15 cellular contexts compared by ENCODE assay signal in the genomic region with DNA sequence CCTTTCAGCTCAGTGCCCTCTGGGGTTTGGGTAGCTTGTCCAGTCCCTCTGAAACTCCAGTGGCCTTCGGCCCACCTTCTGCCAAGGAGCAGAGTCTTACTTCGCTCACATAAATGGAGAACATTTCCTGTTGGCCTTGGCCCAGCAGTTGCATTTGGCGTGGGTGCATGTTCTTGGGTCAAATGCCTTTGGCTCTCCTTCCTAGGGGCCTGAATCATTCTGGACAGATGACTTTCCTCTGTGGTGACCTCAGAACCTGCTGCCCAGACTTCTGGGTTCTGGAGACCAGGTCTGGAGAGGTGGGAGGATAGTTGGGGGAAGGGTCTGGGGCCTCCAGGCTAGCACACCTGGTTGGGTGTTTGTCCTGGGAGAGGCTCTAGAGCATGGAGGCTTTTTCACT. TPM values are rescaled to one million over a fixed set of nuclear protein-coding genes. Genes with fewer than 3 reads are reported as not detected.
A peak's percentile ranks its signal among the peaks of the same experiment; 100 is the strongest.
DNase-seq lines count a peak whose midpoint lies in the region; ATAC-seq, FAIRE-seq and TF ChIP-seq lines count a peak whose summit lies in the region.
"Had no signal": no experiment of that assay in that cellular context is flagged by ENCODE, and none has a peak within 500 bp of the region (broad histone marks: within the 10 kb centered on the region; RNA-seq: fewer than 3 reads in every experiment).

No MANE protein-coding gene starts in this region.

- no peaks in the 10 kb centered on the region for H3K79me2 ChIP-seq in osteoblast (ENCODE audit: insufficient read depth, low read length)

- H2AFZ ChIP-seq in osteoblast (ENCODE audit: low read length): peak overlapping the region; percentile 54

- no peaks in the 10 kb centered on the region for H3K9me3 ChIP-seq in osteoblast (ENCODE audit: low read depth, low read length)

- H3K36me3 Mint-ChIP-seq in chondrocyte (ENCODE audit: low read depth): peaks cover 3% of the 10 kb centered on the region

- H4K20me1 ChIP-seq in osteoblast (ENCODE audit: insufficient read depth, low read length): no peaks in the 10 kb centered on the region

- FAIRE-seq in HTR-8/SVneo (lab: Jason Lieb, UNC): peak; percentile 63

- peaks cover 5% of the 10 kb centered on the region for H3K4me1 Mint-ChIP-seq in chondrocyte (ENCODE audit: low read depth)

- peak overlapping the region; percentile 38 for H3K27ac ChIP-seq in osteoblast (ENCODE audit: low read depth, low read length)

- no peak overlapping the region for H3K4me3 ChIP-seq in AG10803 (ENCODE audit: low read length)
- H3K4me3 ChIP-seq in osteoblast (ENCODE audit: insufficient read depth, low read length): no peak overlapping the region

- peak overlapping the region; percentile 49 for H3K27ac Mint-ChIP-seq in chondrocyte (ENCODE audit: unreplicated experiment)
- H3K27ac Mint-ChIP-seq: brain; mesothelial cell of epicardium; T-helper 1 cell treated with Interleukin-12 subunit alpha and Interleukin-12 subunit beta and Interleukin-4 antibody, amounts not matched to agents 30 μg/mL and 1 μg/mL, for 36 hours had no signal

- peak; percentile 80 for DNase-seq in AG10803 (ENCODE audit: low read depth)
- no peak for DNase-seq in HTR-8/SVneo (ENCODE audit: insufficient read length, low spot score)
- DNase-seq in chondrocyte (ENCODE audit: low spot score): no peak
- peak; percentile 94 for DNase-seq in osteoblast (ENCODE audit: insufficient read length, low spot score, missing footprints)
- DNase-seq in GDM1 (lab: John Stamatoyannopoulos, UW): no peak
- DNase-seq in NCI-H345 treated with DMSO at 0.1 percent for 48 hours (lab: John Stamatoyannopoulos, UW; ENCODE audit: unreplicated experiment): no peak
- DNase-seq: COR-L47; glutamatergic neuron; NCI-H524 treated with DMSO at 0.1 percent for 48 hours; stimulated activated naive CD4-positive, alpha-beta T cell treated with Interleukin-2 at 50 U/mL for 16 hours had no signal

- H3K4me1 ChIP-seq in osteoblast (ENCODE audit: insufficient read depth, low read length): peaks cover 13% of the 10 kb centered on the region

- H3K4me2 ChIP-seq in osteoblast (ENCODE audit: insufficient read depth, low read length): peak overlapping the region; percentile 57

- H3K9me3 Mint-ChIP-seq in chondrocyte (ENCODE audit: low read depth): no peaks in the 10 kb centered on the region
- H3K9me3 Mint-ChIP-seq: brain, mesothelial cell of epicardium had no signal

- H3K27me3 Mint-ChIP-seq in chondrocyte (ENCODE audit: low read depth): no peaks in the 10 kb centered on the region
- H3K27me3 Mint-ChIP-seq: brain had no signal

- TF ChIP-seq CTCF in AG10803 (conservative IDR thresholded peaks at IDR 0.05; ENCODE audit: low read length): no peak
- no peak for TF ChIP-seq CTCF in chondrocyte (IDR thresholded peaks at IDR 0.05)
- TF ChIP-seq CTCF in osteoblast (IDR thresholded peaks at IDR 0.05; ENCODE audit: extremely low read depth, low read depth, low read length): no peak

- no peak overlapping the region for H3K4me3 Mint-ChIP-seq in chondrocyte (ENCODE audit: unreplicated experiment)
- H3K4me3 Mint-ChIP-seq: brain; mesothelial cell of epicardium; T-helper 1 cell treated with Interleukin-12 subunit alpha and Interleukin-12 subunit beta and Interleukin-4 antibody, amounts not matched to agents 30 μg/mL and 1 μg/mL, for 36 hours had no signal

- ATAC-seq in HG02885 (IDR thresholded peaks at IDR 0.05; ENCODE audit: poor library complexity, unreplicated experiment) (no peak), HG03280 (IDR thresholded peaks at IDR 0.05; ENCODE audit: unreplicated experiment) (no peak)

- no peaks in the 10 kb centered on the region for H3K36me3 ChIP-seq in osteoblast (ENCODE audit: insufficient read depth, low read length)

- no peaks in the 10 kb centered on the region for H3K27me3 ChIP-seq in osteoblast (ENCODE audit: insufficient read depth, low read length)

RNA-seq across cellular contexts. Expression of a gene that starts 29.3 kb away (rescaled TPM):
- total RNA-seq in chondrocyte (6.7 to 7.6 TPM (median 7.4 TPM) in 3 replicates), osteoblast (2.4 and 2.9 TPM in 2 replicates)

Comparison
In these comparisons a context has a peak if more than half of its experiments do, and no peak if none do; other contexts are left out.
1. DNase-seq: peak in AG10803 (single experiment) and osteoblast (single experiment); none in HTR-8/SVneo (single experiment), chondrocyte (single experiment), GDM1 (single experiment) and NCI-H345 treated with DMSO at 0.1 percent for 48 hours (single experiment).